In genomic region chr10:103921750-103922195, GRCh38 we compare ENCODE assay signal across 11 cellular contexts. TPM values are rescaled to one million over a fixed set of nuclear protein-coding genes. Genes with fewer than 3 reads are reported as not detected.
DNase-seq lines count a peak whose midpoint lies in the region; ATAC-seq and TF ChIP-seq lines count a peak whose summit lies in the region.
"Had no signal": no experiment of that assay in that cellular context is flagged by ENCODE, and none has a peak within 500 bp of the region (broad histone marks: within the 10 kb centered on the region; RNA-seq: fewer than 3 reads in every experiment).

No MANE protein-coding gene starts in this region.

- H3K27ac Mint-ChIP-seq in activated T-cell treated with anti-CD3 and anti-CD28 coated beads, Interleukin-2, amount 50 U/mL, for 24 hours, result no peak overlapping the region

- TF ChIP-seq CTCF in stomach (IDR thresholded peaks at IDR 0.05), result peak in 2 of 7 experiments; percentile 12 to 43

- ATAC-seq in left cardiac atrium (no peak), GM21515 (IDR thresholded peaks at IDR 0.05; ENCODE audit: unreplicated experiment) (no peak)

- peaks cover 7 to 27% (median 14%) of the 10 kb centered on the region in 4 donors for H3K4me1 ChIP-seq in stomach

- peak; percentile 43 for DNase-seq in activated T-cell treated with anti-CD3 and anti-CD28 coated beads, Interleukin-2, amount 50 U/mL, for 24 hours
- no peak for DNase-seq in activated T-cell treated with anti-CD3 and anti-CD28 coated beads for 4 hours
- DNase-seq in RPMI7951 (ENCODE audit: low read depth), result peak; percentile 44
- DNase-seq in epithelial cell of prostate (ENCODE audit: low read depth, low spot score), result no peak
- DNase-seq in stomach, result peak; percentile 50
- DNase-seq in left cardiac atrium, result no peak
- no peak for DNase-seq in stimulated activated CD4-positive, alpha-beta T cell treated with anti-CD3 and anti-CD28 coated beads, Interleukin-4, amount 100 ng/mL, for 24 hours
- DNase-seq: esophagus squamous epithelium, NCI-H1105 treated with DMSO at 0.1 percent for 48 hours had no signal

- H3K4me1 Mint-ChIP-seq in activated T-cell treated with anti-CD3 and anti-CD28 coated beads, Interleukin-2, amount 50 U/mL, for 24 hours (ENCODE audit: low read depth), result peaks cover 12% of the 10 kb centered on the region

- TF ChIP-seq POLR2A in stomach (IDR thresholded peaks at IDR 0.05), result no peak

- peak overlapping the region; percentile 88 for H3K27ac ChIP-seq in epithelial cell of prostate
- H3K27ac ChIP-seq in stomach, result peak overlapping the region in 1 of 5 donors; percentile 32

- no peaks in the 10 kb centered on the region for H3K27me3 ChIP-seq in stomach
- H3K27me3 ChIP-seq: esophagus squamous epithelium, upper lobe of left lung had no signal

- H3K4me3 ChIP-seq in stomach, result no peak overlapping the region
- H3K4me3 ChIP-seq: esophagus squamous epithelium, upper lobe of left lung had no signal

- no peaks in the 10 kb centered on the region for H3K9me3 ChIP-seq in stomach
- H3K9me3 ChIP-seq: esophagus squamous epithelium, upper lobe of left lung had no signal

- H3K27me3 Mint-ChIP-seq in activated T-cell treated with anti-CD3 and anti-CD28 coated beads, Interleukin-2, amount 50 U/mL, for 24 hours, result no peaks in the 10 kb centered on the region

- WGBS in stomach, 5 donors, result 17 to 36% (median 27%) methylated on average over 7 of the region's 7 CpGs

- TF ChIP-seq EP300 in stomach (IDR thresholded peaks at IDR 0.05), result no peak

- no peak overlapping the region for H3K4me3 Mint-ChIP-seq in activated T-cell treated with anti-CD3 and anti-CD28 coated beads, Interleukin-2, amount 50 U/mL, for 24 hours

- H3K36me3 ChIP-seq in stomach, result no peaks in the 10 kb centered on the region
- H3K36me3 ChIP-seq: esophagus squamous epithelium, upper lobe of left lung had no signal

- H3K36me3 Mint-ChIP-seq in activated T-cell treated with anti-CD3 and anti-CD28 coated beads, Interleukin-2, amount 50 U/mL, for 24 hours (ENCODE audit: low read depth), result peaks cover 11% of the 10 kb centered on the region

- intact Hi-C loops in stomach (cut with DNase I; ENCODE audit: low total_unique reads), result no loop called here
- intact Hi-C loops in left cardiac atrium (cut with DNase I), result loop anchor here in 1 of 2 donors (5.0 kb wide), 1 partner anchor 41 kb away; no protein-coding TSS in a partner anchor

- no peaks in the 10 kb centered on the region for H3K9me3 Mint-ChIP-seq in activated T-cell treated with anti-CD3 and anti-CD28 coated beads, Interleukin-2, amount 50 U/mL, for 24 hours

RNA-seq across cellular contexts. Expression of gene STN1, which starts 3.8 kb away (rescaled TPM):
- total RNA-seq in RPMI7951 (2014; rRNA removed; shearing (Covaris generic)), result 72.5 and 75.9 TPM in 2 replicates
- total RNA-seq in stomach, result 10 to 100 TPM in 2 of 5 donors, 1 to 10 TPM in 2, under 1 TPM in 1; 0.45 to 27.0 (median 7.6) TPM
- 10 to 100 TPM; 18.9 to 41.1 (median 24.0) TPM for polyA plus RNA-seq in stomach
- total RNA-seq in left cardiac atrium, result 10 to 100 TPM; 26.7 to 28.5 TPM

RNA-seq across cellular contexts. Expression of gene SLK, which starts 45.2 kb away (rescaled TPM):
- total RNA-seq in RPMI7951 (2014; rRNA removed; shearing (Covaris generic)), result 51.6 and 64.0 TPM in 2 replicates
- total RNA-seq in stomach (10 to 100 TPM; 46.9 to 94.5 (median 61.3) TPM), left cardiac atrium (10 to 100 TPM; 29.0 to 42.2 TPM)
- polyA plus RNA-seq in stomach, result 10 to 100 TPM; 10.1 to 17.3 (median 11.4) TPM

Comparison
In these comparisons a context has a peak if more than half of its experiments do, and no peak if none do; other contexts are left out.
1. DNase-seq: peak in activated T-cell treated with anti-CD3 and anti-CD28 coated beads, Interleukin-2, amount 50 U/mL, for 24 hours (single experiment), RPMI7951 (single experiment) and stomach (single experiment); none in activated T-cell treated with anti-CD3 and anti-CD28 coated beads for 4 hours (single experiment), epithelial cell of prostate (single experiment), left cardiac atrium (single experiment) and stimulated activated CD4-positive, alpha-beta T cell treated with anti-CD3 and anti-CD28 coated beads, Interleukin-4, amount 100 ng/mL, for 24 hours (single experiment).